In genomic region chr9:107683566-107683965, GRCh38 we compare ENCODE assay signal across 18 cellular contexts.
DNase-seq lines count a peak whose midpoint lies in the region; ATAC-seq and TF ChIP-seq lines count a peak whose summit lies in the region.
"Had no signal": no experiment of that assay in that cellular context is flagged by ENCODE, and none has a peak within 500 bp of the region (broad histone marks: within the 10 kb centered on the region; RNA-seq: fewer than 3 reads in every experiment).

No MANE protein-coding gene starts in this region.

- H3K4me3 ChIP-seq in left lung, result no peak overlapping the region
- no peak overlapping the region for H3K4me3 ChIP-seq in suprapubic skin
- H3K4me3 ChIP-seq: dorsolateral prefrontal cortex, gastroesophageal sphincter, uterus had no signal

- TF ChIP-seq EP300 in suprapubic skin (IDR thresholded peaks at IDR 0.05), result no peak

- no peaks in the 10 kb centered on the region for H3K9me3 ChIP-seq in left lung
- H3K9me3 ChIP-seq in suprapubic skin, result no peaks in the 10 kb centered on the region
- H3K9me3 ChIP-seq: gastroesophageal sphincter, uterus had no signal

- DNase-seq in SIG-M5 treated with dmso at 0.1 percent for 504 hours (lab: John Stamatoyannopoulos, UW; ENCODE audit: unreplicated experiment), result peak; percentile 53
- no peak for DNase-seq in SIG-M5 (lab: John Stamatoyannopoulos, UW)
- DNase-seq in SKM-1 treated with dmso at 0.1 percent for 144 hours (lab: John Stamatoyannopoulos, UW; ENCODE audit: unreplicated experiment), result peak; percentile 23
- DNase-seq in left lung, result peak in 1 of 2 donors; percentile 52
- DNase-seq in suprapubic skin (ENCODE audit: low spot score in 2 of 2), result no peak
- no peak for DNase-seq in NCI-H1105 (lab: John Stamatoyannopoulos, UW)
- no peak for DNase-seq in retina
- DNase-seq: activated CD8-positive, alpha-beta T cell treated with anti-CD3 and anti-CD28 coated beads for 36 hours; activated T-cell treated with anti-CD3 and anti-CD28 coated beads, Interleukin-2, amount 50 U/mL, for 48 hours; CD4-positive, CD25-positive, alpha-beta regulatory T cell; dorsolateral prefrontal cortex; NCI-H748 treated with DMSO at 0.1 percent for 48 hours; stimulated activated naive CD8-positive, alpha-beta T cell treated with anti-CD3 and anti-CD28 coated beads, Interleukin-15, Interleukin-2, amounts not matched to agents 100 U/mL and 50 U/mL, for 24 hours; T-helper 1 cell; uterus had no signal

- H3K27me3 ChIP-seq in left lung (no peaks in the 10 kb centered on the region), suprapubic skin (no peaks in the 10 kb centered on the region)
- H3K27me3 ChIP-seq: dorsolateral prefrontal cortex, gastroesophageal sphincter, uterus had no signal

- H3K27ac ChIP-seq in left lung (peak overlapping the region in 1 of 2 donors; percentile 74), suprapubic skin (peak overlapping the region; percentile 37)
- H3K27ac ChIP-seq: uterus, VCaP had no signal

- TF ChIP-seq POLR2A in suprapubic skin (IDR thresholded peaks at IDR 0.05), result no peak

- TF ChIP-seq CTCF in left lung (IDR thresholded peaks at IDR 0.05), result no peak
- TF ChIP-seq CTCF in suprapubic skin (IDR thresholded peaks at IDR 0.05), result no peak

- no peaks in the 10 kb centered on the region for H3K36me3 ChIP-seq in left lung
- no peaks in the 10 kb centered on the region for H3K36me3 ChIP-seq in suprapubic skin
- H3K36me3 ChIP-seq: gastroesophageal sphincter, uterus had no signal

- ATAC-seq in left lung, result peak; percentile 69
- ATAC-seq in HG03432 (IDR thresholded peaks at IDR 0.05; ENCODE audit: unreplicated experiment), result no peak
- ATAC-seq: activated CD8-positive, alpha-beta T cell treated with anti-CD3 and anti-CD28 coated beads for 36 hours; gastroesophageal sphincter; stimulated activated naive CD8-positive, alpha-beta T cell treated with anti-CD3 and anti-CD28 coated beads, Interleukin-15, Interleukin-2, amounts not matched to agents 100 U/mL and 50 U/mL, for 24 hours had no signal

- intact Hi-C loops in left lung (cut with DNase I), result loop anchor here in 1 of 2 donors (10.0 kb wide), 1 partner anchor 59 kb away; no protein-coding TSS in a partner anchor

- H3K4me1 ChIP-seq in left lung (peaks cover 0 to 16% of the 10 kb centered on the region in 2 donors), suprapubic skin (no peaks in the 10 kb centered on the region)
- H3K4me1 ChIP-seq: gastroesophageal sphincter, uterus had no signal

Comparison
In these comparisons a context has a peak if more than half of its experiments do, and no peak if none do; other contexts are left out.
1. DNase-seq: peak in SIG-M5 treated with dmso at 0.1 percent for 504 hours (single experiment) and SKM-1 treated with dmso at 0.1 percent for 144 hours (single experiment); none in SIG-M5 (single experiment), suprapubic skin (0 of 2), NCI-H1105 (single experiment) and retina (single experiment).